ENCODE assay signal across 10 cellular contexts in genomic region chr9:134341306-134341705, GRCh38. TPM values are rescaled to one million over a fixed set of nuclear protein-coding genes. Genes with fewer than 3 reads are reported as not detected.
A peak's percentile ranks its signal among the peaks of the same experiment; 100 is the strongest.
DNase-seq lines count a peak whose midpoint lies in the region; ATAC-seq and TF ChIP-seq lines count a peak whose summit lies in the region.
"Had no signal": no experiment of that assay in that cellular context is flagged by ENCODE, and none has a peak within 500 bp of the region (broad histone marks: within the 10 kb centered on the region; RNA-seq: fewer than 3 reads in every experiment).

No MANE protein-coding gene starts in this region.

- TF ChIP-seq POLR2A in breast epithelium (IDR thresholded peaks at IDR 0.05): no peak
- TF ChIP-seq POLR2A in vagina (IDR thresholded peaks at IDR 0.05): no peak

- peak overlapping the region in 1 of 3 donors; percentile 31 for H3K4me3 ChIP-seq in breast epithelium
- no peak overlapping the region for H3K4me3 ChIP-seq in neural progenitor cell
- no peak overlapping the region for H3K4me3 ChIP-seq in vagina

- H3K9ac ChIP-seq in neural progenitor cell: peak overlapping the region; percentile 20

- H3K36me3 Mint-ChIP-seq in MCF 10A (ENCODE audit: insufficient read depth, unreplicated experiment): peaks cover 12% of the 10 kb centered on the region
- no peaks in the 10 kb centered on the region for H3K36me3 Mint-ChIP-seq in neural progenitor cell

- CTCF ChIA-PET in MCF 10A (lab: Yijun Ruan, JAX): no interaction called here

- H3K4me2 ChIP-seq in neural progenitor cell: no peak overlapping the region

- no peak overlapping the region for H2AFZ ChIP-seq in neural progenitor cell (replicated peaks)

- peaks cover 100% of the 10 kb centered on the region for H4K20me1 ChIP-seq in neural progenitor cell (ENCODE audit: low read depth)

- H3K27me3 Mint-ChIP-seq in MCF 10A (ENCODE audit: insufficient read depth, unreplicated experiment): no peaks in the 10 kb centered on the region
- peaks cover 5% of the 10 kb centered on the region for H3K27me3 Mint-ChIP-seq in neural progenitor cell (ENCODE audit: insufficient read depth, low read depth)

- H3K36me3 ChIP-seq in breast epithelium (no peaks in the 10 kb centered on the region), neural progenitor cell (no peaks in the 10 kb centered on the region), vagina (no peaks in the 10 kb centered on the region)

- H3K27me3 ChIP-seq in breast epithelium: no peaks in the 10 kb centered on the region
- no peaks in the 10 kb centered on the region for H3K27me3 ChIP-seq in neural progenitor cell
- H3K27me3 ChIP-seq in vagina: no peaks in the 10 kb centered on the region

- H3K4me3 Mint-ChIP-seq in MCF 10A (ENCODE audit: unreplicated experiment): no peak overlapping the region
- no peak overlapping the region for H3K4me3 Mint-ChIP-seq in neural progenitor cell

- no peak overlapping the region for H3K27ac Mint-ChIP-seq in MCF 10A (ENCODE audit: low read depth, unreplicated experiment)
- no peak overlapping the region for H3K27ac Mint-ChIP-seq in neural progenitor cell

- H3K27ac ChIP-seq in breast epithelium (peak overlapping the region; percentile 36 to 78), neural progenitor cell (no peak overlapping the region), vagina (peak overlapping the region; percentile 70)

- H3K9me3 Mint-ChIP-seq in MCF 10A (ENCODE audit: unreplicated experiment) (no peaks in the 10 kb centered on the region), neural progenitor cell (no peaks in the 10 kb centered on the region)

- H3K9me3 ChIP-seq in breast epithelium (no peaks in the 10 kb centered on the region), neural progenitor cell (ENCODE audit: low read depth) (no peaks in the 10 kb centered on the region), vagina (no peaks in the 10 kb centered on the region)

- POLR2A ChIA-PET in MCF 10A (lab: Yijun Ruan, JAX): interaction anchor here (1.1 kb wide), 1 partner anchor 15 kb away, joined by 3 read pairs; no protein-coding TSS in a partner anchor

- H3K4me1 Mint-ChIP-seq in MCF 10A (ENCODE audit: insufficient read depth, unreplicated experiment) (peaks cover 25% of the 10 kb centered on the region), neural progenitor cell (peaks cover 29% of the 10 kb centered on the region)

- intact Hi-C loops in breast epithelium (cut with DNase I; ENCODE audit: low total_unique reads): no loop called here
- intact Hi-C loops in MCF 10A (cut with micrococcal nuclease): no loop called here
- intact Hi-C loops in vagina (cut with DNase I): no loop called here

- H3K4me1 ChIP-seq in breast epithelium (peaks cover 19 to 52% of the 10 kb centered on the region in 2 donors), neural progenitor cell (peaks cover 16% of the 10 kb centered on the region), vagina (peaks cover 100% of the 10 kb centered on the region)

- DNase-seq in breast epithelium (ENCODE audit: low spot score in 2 of 2): no peak
- no peak for DNase-seq in MCF 10A (ENCODE audit: unreplicated experiment)
- no peak for DNase-seq in neural progenitor cell (ENCODE audit: low spot score)
- DNase-seq in vagina (ENCODE audit: extremely low spot score in 2 of 2): no peak
- DNase-seq in germinal center (ENCODE audit: low spot score): no peak
- no peak for DNase-seq in cerebellum (ENCODE audit: low spot score)
- no peak for DNase-seq in NCI-H2196 treated with DMSO at 0.1 percent for 48 hours (lab: John Stamatoyannopoulos, UW; ENCODE audit: unreplicated experiment)
- DNase-seq: NCI-H345, SHP77 treated with DMSO at 0.1 percent for 48 hours had no signal

- TF ChIP-seq CTCF in breast epithelium (IDR thresholded peaks at IDR 0.05) (no peak), MCF 10A (IDR thresholded peaks at IDR 0.05; ENCODE audit: unreplicated experiment) (no peak), neural progenitor cell (IDR thresholded peaks at IDR 0.05) (no peak), vagina (IDR thresholded peaks at IDR 0.05) (no peak)

- peak; percentile 67 for ATAC-seq in esophagus mucosa

- H3K79me2 ChIP-seq in neural progenitor cell (ENCODE audit: low read depth): peaks cover 100% of the 10 kb centered on the region

- H3F3A ChIP-seq in neural progenitor cell (ENCODE audit: low read depth): no peaks in the 10 kb centered on the region

- no TSS peak for BruUV-seq in MCF 10A (replicated peaks; lab: Mats Ljungman, UMichigan)

RNA-seq across cellular contexts. Expression of gene RXRA, which starts 15.1 kb away (rescaled TPM):
- total RNA-seq in breast epithelium (10 to 100 TPM; 31.0 to 63.0 (median 31.5) TPM), MCF 10A (2022) (57.7 and 65.5 TPM in 2 replicates), esophagus mucosa (52.4 TPM), neural progenitor cell (ENCODE audit: low replicate concordance) (11.6 and 25.5 TPM in 2 replicates), vagina (49.4 TPM), cerebellum (5.7 TPM)
